Comparison of ENCODE assay signal across 18 cellular contexts in genomic region chr1:63732666-63733065, GRCh38. TPM values are rescaled to one million over a fixed set of nuclear protein-coding genes. Genes with fewer than 3 reads are reported as not detected.
DNase-seq lines count a peak whose midpoint lies in the region; ATAC-seq, FAIRE-seq and TF ChIP-seq lines count a peak whose summit lies in the region.
"Had no signal": no experiment of that assay in that cellular context is flagged by ENCODE, and none has a peak within 500 bp of the region (broad histone marks: within the 10 kb centered on the region; RNA-seq: fewer than 3 reads in every experiment).

No MANE protein-coding gene starts in this region.

- H3K9me2 ChIP-seq in GM23248 (ENCODE audit: insufficient read depth): no peaks in the 10 kb centered on the region

- H4K20me1 ChIP-seq in GM23248 (ENCODE audit: insufficient read depth): no peaks in the 10 kb centered on the region

- intact Hi-C loops in CD14-positive monocyte (cut with micrococcal nuclease): loop anchor here in 1 of 2 donors (10.0 kb wide), 1 partner anchor 1612 kb away; no protein-coding TSS in a partner anchor

- H3K4me3 Mint-ChIP-seq in osteocyte (ENCODE audit: unreplicated experiment) (no peak overlapping the region), CD14-positive monocyte (no peak overlapping the region)
- H3K4me3 Mint-ChIP-seq: CD8-positive, alpha-beta T cell; natural killer cell; stimulated activated naive CD8-positive, alpha-beta T cell treated with anti-CD3 and anti-CD28 coated beads, Interleukin-15, Interleukin-2, amounts not matched to agents 100 ng/mL and 50 ng/mL, for 24 hours had no signal

- H3K9me3 Mint-ChIP-seq in osteocyte (ENCODE audit: unreplicated experiment): peaks cover 16% of the 10 kb centered on the region
- H3K9me3 Mint-ChIP-seq in CD14-positive monocyte: peaks cover 3 to 13% (median 5%) of the 10 kb centered on the region in 7 donors
- H3K9me3 Mint-ChIP-seq: CD8-positive, alpha-beta T cell had no signal

- peaks cover 12% of the 10 kb centered on the region for H3K36me3 Mint-ChIP-seq in osteocyte (ENCODE audit: unreplicated experiment)
- no peaks in the 10 kb centered on the region for H3K36me3 Mint-ChIP-seq in CD14-positive monocyte
- H3K36me3 Mint-ChIP-seq: CD8-positive, alpha-beta T cell had no signal

- no peak for ATAC-seq in GM18519 (IDR thresholded peaks at IDR 0.05; ENCODE audit: low FRiP score, unreplicated experiment)
- ATAC-seq: CD8-positive, alpha-beta T cell; left lobe of liver; natural killer cell had no signal

- peak overlapping the region; percentile 38; the same call in 1 of the 2 replicates for H2AFZ ChIP-seq in GM23248

- DNase-seq in GM23248 (peak; percentile 67), RCC 7860 (ENCODE audit: low spot score) (peak; percentile 69), fibroblast of gingiva (ENCODE audit: low read depth) (peak; percentile 12), osteocyte (ENCODE audit: extremely low spot score, unreplicated experiment) (no peak), AG08396 (ENCODE audit: low spot score) (no peak), CD14-positive monocyte (ENCODE audit: low spot score) (no peak), DMS79 treated with DMSO at 0.1 percent for 48 hours (lab: John Stamatoyannopoulos, UW) (no peak)
- DNase-seq: activated CD4-positive, CD25-positive, alpha-beta regulatory T cell treated with anti-CD3 and anti-CD28 coated beads, Interleukin-2, amount 50 U/mL, for 72 hours; activated T-cell treated with anti-CD3 and anti-CD28 coated beads, Interleukin-2, amount 50 U/mL, for 1 hour; CD8-positive, alpha-beta T cell; effector CD4-positive, alpha-beta T cell; glutamatergic neuron; natural killer cell; NCI-H2171 treated with DMSO at 0.1 percent for 48 hours; sigmoid colon had no signal

- no peaks in the 10 kb centered on the region for H3K36me3 ChIP-seq in GM23248 (ENCODE audit: low read depth)
- H3K36me3 ChIP-seq: sigmoid colon had no signal

- H3K27me3 Mint-ChIP-seq in osteocyte (ENCODE audit: unreplicated experiment) (no peaks in the 10 kb centered on the region), CD14-positive monocyte (ENCODE audit: low read depth in 3 of 3) (peaks cover 4 to 7% (median 4%) of the 10 kb centered on the region in 3 donors)

- in situ Hi-C loops in GM23248 (cut with MboI): no loop called here

- no peaks in the 10 kb centered on the region for H3K27me3 ChIP-seq in GM23248 (replicated peaks; ENCODE audit: insufficient read depth)
- H3K27me3 ChIP-seq: sigmoid colon had no signal

- FAIRE-seq in RCC 7860 (lab: Jason Lieb, UNC): no peak

- no peaks in the 10 kb centered on the region for H3K9me3 ChIP-seq in GM23248 (ENCODE audit: low read depth)
- H3K9me3 ChIP-seq: sigmoid colon had no signal

- peaks cover 12% of the 10 kb centered on the region for H3K4me1 ChIP-seq in GM23248 (ENCODE audit: insufficient read depth)

- no peaks in the 10 kb centered on the region for H3K79me2 ChIP-seq in GM23248 (ENCODE audit: insufficient read depth)

- peak overlapping the region; percentile 78 for H3K4me2 ChIP-seq in GM23248 (ENCODE audit: unreplicated experiment)

- H3K27ac ChIP-seq in GM23248: no peak overlapping the region

- WGBS in GM23248 (ENCODE audit: low coverage in 1 of 2, low lambda C conversion rate in 2 of 2, missing lambda C conversion rate in 2 of 2), 2 experiments: 58 to 73% methylated on average over 1 of the region's 1 CpG

- H3K4me1 Mint-ChIP-seq in osteocyte (ENCODE audit: unreplicated experiment): peaks cover 27% of the 10 kb centered on the region
- peaks cover 8% of the 10 kb centered on the region for H3K4me1 Mint-ChIP-seq in CD14-positive monocyte
- H3K4me1 Mint-ChIP-seq: natural killer cell had no signal

- H3F3A ChIP-seq in GM23248 (ENCODE audit: insufficient read depth): peaks cover 23% of the 10 kb centered on the region

- TF ChIP-seq CTCF in osteocyte (IDR thresholded peaks at IDR 0.05): no peak
- TF ChIP-seq CTCF in CD14-positive monocyte (IDR thresholded peaks at IDR 0.05): no peak

- H3K4me3 ChIP-seq in GM23248: no peak overlapping the region
- H3K4me3 ChIP-seq: sigmoid colon had no signal

- H3K9ac ChIP-seq in GM23248: peak overlapping the region; percentile 63

- H3K27ac Mint-ChIP-seq in osteocyte (ENCODE audit: unreplicated experiment): peak overlapping the region; percentile 64
- H3K27ac Mint-ChIP-seq in CD14-positive monocyte: no peak overlapping the region
- H3K27ac Mint-ChIP-seq: CD8-positive, alpha-beta T cell; natural killer cell; stimulated activated naive CD8-positive, alpha-beta T cell treated with anti-CD3 and anti-CD28 coated beads, Interleukin-15, Interleukin-2, amounts not matched to agents 100 ng/mL and 50 ng/mL, for 24 hours had no signal

RNA-seq across cellular contexts. Expression of gene ROR1, which starts 41.2 kb away (rescaled TPM):
- 12.0 and 20.9 TPM in 2 replicates for total RNA-seq in GM23248 (2014; rRNA removed; shearing (Covaris generic))
- 12.6 and 13.3 TPM in 2 replicates for polyA plus RNA-seq in GM23248 (2016; fragmentation: Nextera tagmentation; extraction: Ambion mirVana)
- 20.6 and 21.8 TPM in 2 replicates for total RNA-seq in osteocyte
- polyA plus RNA-seq in CD14-positive monocyte: not detected
- total RNA-seq: CD8-positive, alpha-beta T cell had no signal

Comparison
In these comparisons a context has a peak if more than half of its experiments do, and no peak if none do; other contexts are left out.
1. DNase-seq: peak in GM23248 (single experiment), RCC 7860 (single experiment) and fibroblast of gingiva (single experiment); none in osteocyte (single experiment), AG08396 (single experiment), CD14-positive monocyte (single experiment) and DMS79 treated with DMSO at 0.1 percent for 48 hours (single experiment).